ENCODE assay signal across 30 cellular contexts in genomic region chr11:108431997-108432396, GRCh38. TPM values are rescaled to one million over a fixed set of nuclear protein-coding genes. Genes with fewer than 3 reads are reported as not detected.
"Had no signal": no experiment of that assay in that cellular context is flagged by ENCODE, and none has a peak within 500 bp of the region (broad histone marks: within the 10 kb centered on the region; RNA-seq: fewer than 3 reads in every experiment).

No MANE protein-coding gene starts in this region.

- H3K27me3 ChIP-seq: ascending aorta, cardiac muscle cell had no signal

- FAIRE-seq: bronchial epithelial cell, TTC549 had no signal

- H3K4me1 ChIP-seq: ascending aorta had no signal

- H3K36me3 ChIP-seq: ascending aorta, cardiac muscle cell had no signal

- H3K4me3 ChIP-seq: ascending aorta, cardiac muscle cell had no signal

- H3K9me3 ChIP-seq: ascending aorta had no signal

- DNase-seq: activated B cell treated with CpG ODN at 0.5 μM for 24 hours; activated CD4-positive, alpha-beta memory T cell treated with anti-CD3 and anti-CD28 coated beads for 36 hours; activated CD4-positive, alpha-beta T cell treated with anti-CD3 and anti-CD28 coated beads for 4 hours; activated CD4-positive, alpha-beta T cell treated with anti-CD3 and anti-CD28 coated beads, Interleukin-2, amount 10 ng/mL, durations not matched to agents 24 days and 14 days; activated CD4-positive, alpha-beta T cell treated with anti-CD3 and anti-CD28 coated beads, Interleukin-2, amount 50 U/mL, for 1 hour; activated CD4-positive, alpha-beta T cell treated with anti-CD3 and anti-CD28 coated beads, Interleukin-2, amount 50 U/mL, for 4 hours; activated CD4-positive, CD25-positive, alpha-beta regulatory T cell treated with anti-CD3 and anti-CD28 coated beads, Interleukin-2, amount 50 U/mL, for 72 hours; activated CD8-positive, alpha-beta memory T cell treated with anti-CD3 and anti-CD28 coated beads, Interleukin-2, amount 50 U/mL, for 4 hours; activated CD8-positive, alpha-beta T cell treated with anti-CD3 and anti-CD28 coated beads for 36 hours; activated effector memory CD4-positive, alpha-beta T cell treated with Interleukin-2 at 50 U/mL for 16 hours; activated gamma-delta T cell; activated naive CD4-positive, alpha-beta T cell treated with anti-CD3 and anti-CD28 coated beads, Interleukin-2, amount 10 ng/mL, durations not matched to agents 7 days and 5 days; activated naive CD4-positive, alpha-beta T cell treated with Interleukin-2 at 50 U/mL for 16 hours; activated naive CD8-positive, alpha-beta T cell treated with anti-CD3 and anti-CD28 coated beads, Interleukin-2, amount 10 ng/mL, durations not matched to agents 7 days and 5 days; activated naive CD8-positive, alpha-beta T cell treated with anti-CD3 and anti-CD28 coated beads, Interleukin-2, amount 50 U/mL, for 24 hours; activated T-cell treated with anti-CD3 and anti-CD28 coated beads for 4 hours; activated T-cell treated with anti-CD3 and anti-CD28 coated beads, Interleukin-2, amount 50 U/mL, for 1 hour; activated T-cell treated with anti-CD3 and anti-CD28 coated beads, Interleukin-2, amount 50 U/mL, for 4 hours; amygdala; anterior cingulate cortex; caudate nucleus; cerebellar nuclear complex; T-helper 1 cell; T-helper 2 cell; T-helper 9 cell had no signal

- H3K27ac ChIP-seq: ascending aorta, cardiac muscle cell, VCaP had no signal

RNA-seq across cellular contexts. Expression of gene C11orf65, which starts 35.3 kb away (rescaled TPM):
- total RNA-seq: ascending aorta had no signal
